In the genomic region with DNA sequence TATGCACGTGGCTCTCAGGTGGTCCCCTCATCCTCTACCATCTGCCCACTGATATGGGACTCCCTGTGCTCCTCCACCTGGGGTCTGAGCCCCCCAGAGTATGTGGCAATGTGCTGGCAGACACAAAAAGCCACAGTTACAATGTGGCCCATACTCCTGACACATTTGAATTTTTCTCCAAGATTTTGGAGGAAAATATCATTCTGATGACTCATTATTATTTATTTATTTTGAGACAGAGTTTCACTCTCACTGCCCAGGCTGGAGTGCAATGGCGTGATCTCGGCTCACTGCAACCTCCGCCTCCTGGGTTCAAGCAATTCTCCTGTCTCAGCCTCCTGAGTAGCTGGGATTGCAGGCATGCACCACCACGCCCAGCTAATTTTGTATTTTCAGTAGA, we compare ENCODE assay signal across 5 cellular contexts. TPM values are rescaled to one million over a fixed set of nuclear protein-coding genes. Genes with fewer than 3 reads are reported as not detected.
DNase-seq lines count a peak whose midpoint lies in the region; ATAC-seq, FAIRE-seq and TF ChIP-seq lines count a peak whose summit lies in the region.
"Not testable (repeated sequence)": the region's sequence is repeated elsewhere in the genome, so short reads cannot be mapped to it uniquely, and the experiment has no call there.

No MANE protein-coding gene starts in this region.

- H3K4me1 ChIP-seq in IMR-90 (ENCODE audit: control insufficient read depth, insufficient read depth, low read length); PC-3 (ENCODE audit: insufficient read depth, low read length); astrocyte (ENCODE audit: insufficient read depth, low read length); mesenchymal stem cell (ENCODE audit: control insufficient read depth, insufficient read depth, low read depth, low read length): not testable (repeated sequence)

- peak overlapping the region; percentile 47; the same call in 1 of the 2 replicates for H4K91ac ChIP-seq in IMR-90 (ENCODE audit: insufficient read depth, low read depth, low read length)
- not testable (repeated sequence) for H4K91ac ChIP-seq in mesenchymal stem cell (ENCODE audit: low read length)

- H3K56ac ChIP-seq in IMR-90 (ENCODE audit: extremely low read depth, insufficient read depth, low read length), result not testable (repeated sequence)

- H3K27me3 ChIP-seq in IMR-90 (ENCODE audit: control insufficient read depth, insufficient read depth, low read length); PC-3 (ENCODE audit: low read length); astrocyte (ENCODE audit: insufficient read depth, low read length): not testable (repeated sequence)
- peaks cover 0 to 27% of the 10 kb centered on the region in 2 experiments for H3K27me3 ChIP-seq in mesenchymal stem cell (ENCODE audit: control insufficient read depth in 1 of 2, insufficient read depth in 1 of 2, low read length in 2 of 2)

- not testable (repeated sequence) for H2AK5ac ChIP-seq in IMR-90 (ENCODE audit: low read depth, low read length); mesenchymal stem cell (ENCODE audit: low read length, severe bottlenecking)

- H3K18ac ChIP-seq in IMR-90 (ENCODE audit: low read depth, low read length); mesenchymal stem cell (ENCODE audit: low read depth in 1 of 2, low read length in 2 of 2): not testable (repeated sequence)

- H4K20me1 ChIP-seq in IMR-90 (ENCODE audit: insufficient read depth, low read length); PC-3 (ENCODE audit: low read length); astrocyte (ENCODE audit: insufficient read depth, low read length): not testable (repeated sequence)

- not testable (repeated sequence) for H2BK12ac ChIP-seq in mesenchymal stem cell (ENCODE audit: low read length in 2 of 2)

- BruUV-seq in IMR-90 (replicated peaks; lab: Mats Ljungman, UMichigan); PC-3 (replicated peaks; lab: Mats Ljungman, UMichigan): not testable (repeated sequence)

- H3K9me3 ChIP-seq in IMR-90 (ENCODE audit: control insufficient read depth, insufficient read depth, low read length); PC-3 (ENCODE audit: low read length); astrocyte (ENCODE audit: insufficient read depth, low read depth, low read length); mesenchymal stem cell (ENCODE audit: control insufficient read depth, low read length): not testable (repeated sequence)

- WGBS in IMR-90 (ENCODE audit: extremely low coverage in 2 of 2, insufficient read length in 1 of 2), 2 experiments, result 78% methylated on average over 1 of the region's 5 CpGs; no CpG with 5 or more reads in 1 of the 2 experiments
- WGBS in mesenchymal stem cell, result 80% methylated on average over 5 of the region's 5 CpGs

- H3K27ac Mint-ChIP-seq in astrocyte (ENCODE audit: unreplicated experiment), result not testable (repeated sequence)

- dilution Hi-C loops in IMR-90 (cut with HindIII; ENCODE audit: low sequenced_read_pairs, unreplicated experiment), result not testable (repeated sequence)

- CTCF ChIA-PET in IMR-90 (lab: Yijun Ruan, JAX); PC-3 (lab: Charles Lee): not testable (repeated sequence)

- not testable (repeated sequence) for H3K36me3 ChIP-seq in IMR-90 (ENCODE audit: control insufficient read depth, insufficient read depth, low read length); PC-3 (ENCODE audit: low read depth, low read length); astrocyte (ENCODE audit: insufficient read depth, low read length); mesenchymal stem cell (ENCODE audit: control insufficient read depth in 1 of 2, insufficient read depth in 2 of 2, low read depth in 1 of 2, low read length in 2 of 2)

- not testable (repeated sequence) for H3K9me2 ChIP-seq in PC-3 (replicated peaks; ENCODE audit: low read length)

- in situ Hi-C loops in IMR-90 (cut with MboI; ENCODE audit: low sequenced_read_pairs), result not testable (repeated sequence)

- H3K23ac ChIP-seq in IMR-90 (ENCODE audit: low read depth, low read length); mesenchymal stem cell (ENCODE audit: low read length in 2 of 2): not testable (repeated sequence)

- H2AFZ ChIP-seq in IMR-90 (replicated peaks; ENCODE audit: low read length, poor library complexity); PC-3 (ENCODE audit: low read length); astrocyte (ENCODE audit: low read depth, low read length): not testable (repeated sequence)
- H2AFZ ChIP-seq in mesenchymal stem cell (ENCODE audit: low read depth, low read length), result peak overlapping the region; percentile 53

- 0 out of 2 replicates have a peak overlapping the region, but pooled peaks have one; percentile 43 for H2BK20ac ChIP-seq in IMR-90 (ENCODE audit: low read depth, low read length)

- intact Hi-C loops in IMR-90 (cut with micrococcal nuclease); PC-3 (cut with micrococcal nuclease): not testable (repeated sequence)

- not testable (repeated sequence) for H3K27ac ChIP-seq in IMR-90 (ENCODE audit: insufficient read depth, low read length); PC-3 (ENCODE audit: low read length); astrocyte (ENCODE audit: low read depth, low read length); mesenchymal stem cell (ENCODE audit: low read length, poor library complexity, severe bottlenecking)

- H3K14ac ChIP-seq in IMR-90 (replicated peaks; ENCODE audit: low read depth, low read length); mesenchymal stem cell (ENCODE audit: low read length in 2 of 2): not testable (repeated sequence)

- TF ChIP-seq POLR2A in IMR-90 (IDR thresholded peaks at IDR 0.05; ENCODE audit: low read depth, low read length), result not testable (repeated sequence)

- not testable (repeated sequence) for H4K5ac ChIP-seq in IMR-90 (ENCODE audit: low read depth, low read length)

- not testable (repeated sequence) for H3F3A ChIP-seq in PC-3 (ENCODE audit: low read length, unreplicated experiment)

- not testable (repeated sequence) for H3K9ac ChIP-seq in IMR-90 (ENCODE audit: low read depth, low read length); PC-3 (ENCODE audit: low read length); astrocyte (ENCODE audit: low read length); mesenchymal stem cell (ENCODE audit: low read length)

- not testable (repeated sequence) for H3K4me1 Mint-ChIP-seq in astrocyte (ENCODE audit: low read depth, unreplicated experiment)

- not testable (repeated sequence) for H3K36me3 Mint-ChIP-seq in astrocyte (ENCODE audit: low read depth, unreplicated experiment)

- not testable (repeated sequence) for TF ChIP-seq RAD21 in IMR-90 (IDR thresholded peaks at IDR 0.05; ENCODE audit: low read length)

- not testable (repeated sequence) for H2AK9ac ChIP-seq in IMR-90 (replicated peaks; ENCODE audit: low read depth, low read length, poor library complexity)

- H2BK5ac ChIP-seq in IMR-90 (ENCODE audit: low read depth, low read length, poor library complexity, severe bottlenecking); mesenchymal stem cell (ENCODE audit: low read depth, low read length, poor library complexity, severe bottlenecking): not testable (repeated sequence)

- not testable (repeated sequence) for H3K27me3 Mint-ChIP-seq in astrocyte (ENCODE audit: low read depth, unreplicated experiment)

- FAIRE-seq in astrocyte (lab: Jason Lieb, UNC), result peak; percentile 55

- POLR2A ChIA-PET in IMR-90 (lab: Charles Lee; ENCODE audit: unreplicated experiment); PC-3 (lab: Charles Lee; ENCODE audit: unreplicated experiment): not testable (repeated sequence)

- H3K4me2 ChIP-seq in IMR-90 (ENCODE audit: low read depth, low read length); PC-3 (ENCODE audit: low read length); astrocyte (ENCODE audit: low read length); mesenchymal stem cell (ENCODE audit: low read length, poor library complexity, severe bottlenecking): not testable (repeated sequence)

- H3K79me1 ChIP-seq in IMR-90 (ENCODE audit: low read depth in 1 of 2, low read length in 2 of 2); mesenchymal stem cell (replicated peaks; ENCODE audit: low read length, poor library complexity, severe bottlenecking): not testable (repeated sequence)

- H3K9me3 Mint-ChIP-seq in astrocyte (ENCODE audit: unreplicated experiment), result not testable (repeated sequence)

- H3K4me3 Mint-ChIP-seq in astrocyte (ENCODE audit: unreplicated experiment), result not testable (repeated sequence)

- not testable (repeated sequence) for TF ChIP-seq CTCF in IMR-90 (conservative IDR thresholded peaks at IDR 0.05; ENCODE audit: low read depth, low read length); PC-3 (conservative IDR thresholded peaks at IDR 0.05; ENCODE audit: low read depth, low read length); astrocyte (IDR thresholded peaks at IDR 0.05; ENCODE audit: insufficient read depth, low read depth, low read length)

- H3K9me1 ChIP-seq in IMR-90 (ENCODE audit: insufficient read depth, low read length), result not testable (repeated sequence)

- H3K4me3 ChIP-seq in IMR-90 (ENCODE audit: insufficient read depth, low read depth, low read length); PC-3 (ENCODE audit: low read length); astrocyte (ENCODE audit: insufficient read depth, low read depth, low read length); mesenchymal stem cell (ENCODE audit: insufficient read depth in 1 of 2, low read depth in 1 of 2, low read length in 2 of 2): not testable (repeated sequence)

- H2BK120ac ChIP-seq in IMR-90 (ENCODE audit: low read depth, low read length); mesenchymal stem cell (ENCODE audit: low read depth, low read length): not testable (repeated sequence)

- not testable (repeated sequence) for H3K79me2 ChIP-seq in PC-3 (ENCODE audit: low read length); astrocyte (ENCODE audit: insufficient read depth, low read length)

- not testable (repeated sequence) for H2BK15ac ChIP-seq in IMR-90 (ENCODE audit: low read depth, low read length); mesenchymal stem cell (ENCODE audit: low read depth, poor library complexity, severe bottlenecking)

- not testable (repeated sequence) for H3K4ac ChIP-seq in IMR-90 (ENCODE audit: low read depth, low read length); mesenchymal stem cell (ENCODE audit: low read depth in 1 of 2, low read length in 2 of 2)

- DNase-seq in EL, result peak; percentile 7
- DNase-seq in IMR-90; astrocyte (ENCODE audit: low read depth); mesenchymal stem cell: not testable (repeated sequence)
- DNase-seq in PC-3, result peak; percentile 29

- ATAC-seq in IMR-90 (ENCODE audit: low read depth) (peak; percentile 56), PC-3 (peak; percentile 68)

- not testable (repeated sequence) for H4K8ac ChIP-seq in IMR-90 (ENCODE audit: low read depth in 2 of 2, low read length in 2 of 2); mesenchymal stem cell (ENCODE audit: low read length)

RNA-seq across cellular contexts. Expression of gene PRPS1, which starts 19.2 kb away (rescaled TPM):
- total RNA-seq in IMR-90 (2012; rRNA removed) (137 and 162 TPM in 2 replicates), PC-3 (2014; rRNA removed) (57.0 and 70.8 TPM in 2 replicates), astrocyte (155 and 161 TPM in 2 replicates)
- polyA plus RNA-seq in IMR-90 (2012; rRNA removed), result 113 and 118 TPM in 2 replicates
- 38.7 and 103 TPM in 2 replicates for polyA plus RNA-seq in IMR-90 (2012; cell fraction: cytosol; rRNA removed)
- polyA plus RNA-seq in IMR-90 (2012; cell fraction: nucleus; rRNA removed; ENCODE audit: low replicate concordance), result 19.0 and 61.9 TPM in 2 replicates
- 31.3 TPM for polyA plus RNA-seq in mesenchymal stem cell (2013, experiment 1 of 2)
- polyA plus RNA-seq in mesenchymal stem cell (2013, experiment 2 of 2), result 32.9 TPM
